27 cellular contexts compared by ENCODE assay signal in genomic region chr12:10088955-10089354, GRCh38. TPM values are rescaled to one million over a fixed set of nuclear protein-coding genes. Genes with fewer than 3 reads are reported as not detected.
"Had no signal": no experiment of that assay in that cellular context is flagged by ENCODE, and none has a peak within 500 bp of the region (broad histone marks: within the 10 kb centered on the region; RNA-seq: fewer than 3 reads in every experiment).

No MANE protein-coding gene starts in this region.

- H3K27ac Mint-ChIP-seq: activated naive CD4-positive, alpha-beta T cell treated with anti-CD3 and anti-CD28 coated beads, Interleukin-2, amount 50 U/mL, for 24 hours; brain; memory B cell; nephron had no signal

- ATAC-seq: foreskin keratinocyte; left ventricle myocardium superior; sciatic nerve; stimulated activated naive CD8-positive, alpha-beta T cell treated with anti-CD3 and anti-CD28 coated beads, Interleukin-15, Interleukin-2, amounts not matched to agents 100 U/mL and 50 U/mL, for 24 hours had no signal

- H3K36me3 ChIP-seq: tibial artery, WERI-Rb-1 had no signal

- H3K4me3 Mint-ChIP-seq: activated naive CD4-positive, alpha-beta T cell treated with anti-CD3 and anti-CD28 coated beads, Interleukin-2, amount 50 U/mL, for 24 hours; brain; memory B cell; nephron had no signal

- H3K27ac ChIP-seq: foreskin keratinocyte, tibial artery, WERI-Rb-1 had no signal

- H3K27me3 Mint-ChIP-seq: activated naive CD4-positive, alpha-beta T cell treated with anti-CD3 and anti-CD28 coated beads, Interleukin-2, amount 50 U/mL, for 24 hours had no signal

- DNase-seq: activated CD4-positive, alpha-beta T cell treated with anti-CD3 and anti-CD28 coated beads for 1 hour; activated CD4-positive, alpha-beta T cell treated with anti-CD3 and anti-CD28 coated beads, Interleukin-2, amount 50 U/mL, for 1 hour; activated gamma-delta T cell treated with Interleukin-2 at 50 U/mL for 16 hours; activated T-cell treated with anti-CD3 and anti-CD28 coated beads, Interleukin-2, amount 50 U/mL, for 1 hour; anterior cingulate cortex; dermis blood vessel endothelial cell; effector CD8-positive, alpha-beta T cell; foreskin keratinocyte; hippocampal formation; left ventricle myocardium superior; occipital lobe; posterior cingulate gyrus; small intestine; stimulated activated CD4-positive, alpha-beta T cell treated with anti-CD3 and anti-CD28 coated beads, Interleukin-4, amount 100 ng/mL, for 24 hours; stimulated activated naive CD8-positive, alpha-beta T cell treated with anti-CD3 and anti-CD28 coated beads, Interleukin-15, Interleukin-2, amounts not matched to agents 100 U/mL and 50 U/mL, for 24 hours; tibial artery; WERI-Rb-1 had no signal

- H3K27me3 ChIP-seq: foreskin keratinocyte, tibial artery had no signal

- H3K4me1 ChIP-seq: foreskin keratinocyte had no signal

- H3K4me3 ChIP-seq: tibial artery had no signal

- H3K9me3 ChIP-seq: tibial artery had no signal

- H3K4me1 Mint-ChIP-seq: activated naive CD4-positive, alpha-beta T cell treated with anti-CD3 and anti-CD28 coated beads, Interleukin-2, amount 50 U/mL, for 24 hours had no signal

- H3K36me3 Mint-ChIP-seq: brain had no signal

RNA-seq across cellular contexts. Expression of gene CLEC1A, which starts 9.8 kb away (rescaled TPM):
- total RNA-seq: chondrocyte; foreskin keratinocyte; myocyte; T-helper 2 cell treated with Interferon-gamma antibody and Interleukin-4, amounts not matched to agents 100 ng/mL and 5 ng/mL, for 36 hours had no signal
- polyA plus RNA-seq: foreskin keratinocyte had no signal

RNA-seq across cellular contexts. Expression of gene CLEC7A, which starts 41.0 kb away (rescaled TPM):
- total RNA-seq: chondrocyte; myocyte; T-helper 2 cell treated with Interferon-gamma antibody and Interleukin-4, amounts not matched to agents 100 ng/mL and 5 ng/mL, for 36 hours had no signal

RNA-seq across cellular contexts. Expression of gene CLEC9A, which starts 58.5 kb away (rescaled TPM):
- total RNA-seq: cardiac septum; chondrocyte; dermis blood vessel endothelial cell; foreskin keratinocyte; left ventricle myocardium superior; myocyte; occipital lobe; subcutaneous adipose tissue; T-helper 2 cell treated with Interferon-gamma antibody and Interleukin-4, amounts not matched to agents 100 ng/mL and 5 ng/mL, for 36 hours had no signal
- polyA plus RNA-seq: foreskin keratinocyte had no signal
